ENCODE assay signal across 20 cellular contexts in genomic region chr13:110436276-110436675, GRCh38.
DNase-seq lines count a peak whose midpoint lies in the region; ATAC-seq and TF ChIP-seq lines count a peak whose summit lies in the region.
"Had no signal": no experiment of that assay in that cellular context is flagged by ENCODE, and none has a peak within 500 bp of the region (broad histone marks: within the 10 kb centered on the region; RNA-seq: fewer than 3 reads in every experiment).

No MANE protein-coding gene starts in this region.

- H3K4me3 ChIP-seq in SJSA1 (no peak overlapping the region), smooth muscle cell (no peak overlapping the region), OCI-LY7 (ENCODE audit: low read depth, low read length, poor library complexity, severe bottlenecking) (no peak overlapping the region)
- H3K4me3 ChIP-seq: GM12878, GM23338 had no signal

- H3K4me2 ChIP-seq in smooth muscle cell (no peak overlapping the region), OCI-LY7 (ENCODE audit: low read length) (no peak overlapping the region)
- H3K4me2 ChIP-seq: GM23338 had no signal

- H3F3A ChIP-seq in smooth muscle cell (ENCODE audit: low read depth), result peaks cover 86% of the 10 kb centered on the region

- no peak for ATAC-seq in HG02870 (IDR thresholded peaks at IDR 0.05; ENCODE audit: unreplicated experiment)
- ATAC-seq: GM12878, GM23338, Right ventricle myocardium inferior had no signal

- H3K27ac ChIP-seq in SJSA1 (no peak overlapping the region), smooth muscle cell (ENCODE audit: low read depth) (peak overlapping the region; percentile 7), OCI-LY7 (ENCODE audit: low read depth, low read length, poor library complexity, severe bottlenecking) (no peak overlapping the region)

- H3K79me2 ChIP-seq in smooth muscle cell (ENCODE audit: low read depth), result peaks cover 21% of the 10 kb centered on the region
- H3K79me2 ChIP-seq in OCI-LY7 (ENCODE audit: insufficient read depth, low read depth, low read length), result no peaks in the 10 kb centered on the region

- POLR2A ChIA-PET in OCI-LY7 (lab: Charles Lee), result no interaction called here

- DNase-seq in SJSA1 (ENCODE audit: low read depth in 1 of 2, low spot score in 2 of 2) (peak; percentile 56 to 67), chondrocyte (ENCODE audit: low spot score) (no peak), iris pigment epithelial cell (ENCODE audit: low read depth) (peak; percentile 69), smooth muscle cell (lab: John Stamatoyannopoulos, UW; ENCODE audit: unreplicated experiment) (no peak), DMS53 treated with DMSO at 0.1 percent for 48 hours (lab: John Stamatoyannopoulos, UW; ENCODE audit: unreplicated experiment) (no peak), OCI-LY7 (ENCODE audit: low spot score) (no peak)
- DNase-seq in activated T-helper 2 cell treated with anti-CD3 and anti-CD28 coated beads, Interferon-gamma antibody, Interleukin-2, Interleukin-4, amounts not matched to agents 10 μg/mL and 5 μg/mL and 100 μg/mL, durations not matched to agents 14 hours and 24 hours and 36 hours (ENCODE audit: low spot score), result no peak
- DNase-seq: CD4-positive, CD25-positive, alpha-beta regulatory T cell; COR-L47; HCEC 1CT; KBM-7; NCI-H1105 treated with DMSO at 0.1 percent for 48 hours; NCI-H1694; NCI-H2081 treated with DMSO at 0.1 percent for 48 hours; NCI-H446 treated with DMSO at 0.1 percent for 48 hours had no signal

- H2AFZ ChIP-seq in smooth muscle cell (ENCODE audit: low read depth) (no peak overlapping the region), OCI-LY7 (ENCODE audit: low read length) (no peak overlapping the region)
- H2AFZ ChIP-seq: GM23338 had no signal

- WGBS in smooth muscle cell (ENCODE audit: low lambda C conversion rate), result 95% methylated on average over 9 of the region's 9 CpGs

- H3K9me2 ChIP-seq in OCI-LY7 (ENCODE audit: insufficient read depth, low read length), result no peaks in the 10 kb centered on the region

- H3K36me3 Mint-ChIP-seq in chondrocyte (ENCODE audit: low read depth), result peaks cover 73% of the 10 kb centered on the region
- H3K36me3 Mint-ChIP-seq in activated T-helper 2 cell treated with anti-CD3 and anti-CD28 coated beads, Interferon-gamma antibody, Interleukin-2, Interleukin-4, amounts not matched to agents 10 μg/mL and 5 μg/mL and 100 μg/mL, durations not matched to agents 14 hours and 24 hours and 36 hours (ENCODE audit: low read depth), result no peaks in the 10 kb centered on the region
- H3K36me3 Mint-ChIP-seq: CD4-positive, CD25-positive, alpha-beta regulatory T cell had no signal

- H4K20me1 ChIP-seq in smooth muscle cell (ENCODE audit: low read depth) (peaks cover 6% of the 10 kb centered on the region), OCI-LY7 (ENCODE audit: insufficient read depth, low read length) (no peaks in the 10 kb centered on the region)

- TF ChIP-seq CTCF in chondrocyte (IDR thresholded peaks at IDR 0.05), result no peak
- TF ChIP-seq CTCF in smooth muscle cell (IDR thresholded peaks at IDR 0.05; ENCODE audit: borderline replicate concordance, insufficient read depth, poor library complexity, severe bottlenecking), result no peak
- TF ChIP-seq CTCF in OCI-LY7 (conservative IDR thresholded peaks at IDR 0.05; ENCODE audit: low read length), result no peak

- H3K27me3 ChIP-seq in SJSA1 (replicated peaks) (no peaks in the 10 kb centered on the region), smooth muscle cell (ENCODE audit: low read depth) (no peaks in the 10 kb centered on the region)

- H3K36me3 ChIP-seq in SJSA1 (peaks cover 69% of the 10 kb centered on the region), smooth muscle cell (ENCODE audit: low read depth) (peaks cover 64% of the 10 kb centered on the region), OCI-LY7 (ENCODE audit: insufficient read depth, low read length) (no peaks in the 10 kb centered on the region)

- no TSS peak for BruUV-seq in OCI-LY7 (replicated peaks; lab: Mats Ljungman, UMichigan)

- H3K9ac ChIP-seq in smooth muscle cell (ENCODE audit: low read depth), result no peak overlapping the region

- H3K9me3 Mint-ChIP-seq in chondrocyte (ENCODE audit: low read depth), result no peaks in the 10 kb centered on the region
- no peaks in the 10 kb centered on the region for H3K9me3 Mint-ChIP-seq in activated T-helper 2 cell treated with anti-CD3 and anti-CD28 coated beads, Interferon-gamma antibody, Interleukin-2, Interleukin-4, amounts not matched to agents 10 μg/mL and 5 μg/mL and 100 μg/mL, durations not matched to agents 14 hours and 24 hours and 36 hours
- H3K9me3 Mint-ChIP-seq: CD4-positive, CD25-positive, alpha-beta regulatory T cell; GM23338 had no signal

- no peaks in the 10 kb centered on the region for H3K27me3 Mint-ChIP-seq in chondrocyte (ENCODE audit: low read depth)
- peaks cover 32% of the 10 kb centered on the region for H3K27me3 Mint-ChIP-seq in activated T-helper 2 cell treated with anti-CD3 and anti-CD28 coated beads, Interferon-gamma antibody, Interleukin-2, Interleukin-4, amounts not matched to agents 10 μg/mL and 5 μg/mL and 100 μg/mL, durations not matched to agents 14 hours and 24 hours and 36 hours (ENCODE audit: low read depth)
- H3K27me3 Mint-ChIP-seq: CD4-positive, CD25-positive, alpha-beta regulatory T cell had no signal

- CTCF ChIA-PET in OCI-LY7 (lab: Charles Lee; ENCODE audit: unreplicated experiment), result no interaction called here

- H3K27ac Mint-ChIP-seq in chondrocyte (ENCODE audit: unreplicated experiment), result peak overlapping the region; percentile 87
- H3K27ac Mint-ChIP-seq in activated T-helper 2 cell treated with anti-CD3 and anti-CD28 coated beads, Interferon-gamma antibody, Interleukin-2, Interleukin-4, amounts not matched to agents 10 μg/mL and 5 μg/mL and 100 μg/mL, durations not matched to agents 14 hours and 24 hours and 36 hours, result no peak overlapping the region
- H3K27ac Mint-ChIP-seq: B cell; CD4-positive, CD25-positive, alpha-beta regulatory T cell; GM23338 had no signal

- H3K4me1 ChIP-seq in SJSA1 (replicated peaks) (peaks cover 9% of the 10 kb centered on the region; the same call in 1 of the 2 replicates), smooth muscle cell (ENCODE audit: low read depth) (no peaks in the 10 kb centered on the region), OCI-LY7 (ENCODE audit: insufficient read depth, low read length, poor library complexity, severe bottlenecking) (no peaks in the 10 kb centered on the region)

- peaks cover 78% of the 10 kb centered on the region for H3K4me1 Mint-ChIP-seq in chondrocyte (ENCODE audit: low read depth)
- no peaks in the 10 kb centered on the region for H3K4me1 Mint-ChIP-seq in activated T-helper 2 cell treated with anti-CD3 and anti-CD28 coated beads, Interferon-gamma antibody, Interleukin-2, Interleukin-4, amounts not matched to agents 10 μg/mL and 5 μg/mL and 100 μg/mL, durations not matched to agents 14 hours and 24 hours and 36 hours (ENCODE audit: low read depth)
- H3K4me1 Mint-ChIP-seq: B cell; CD4-positive, CD25-positive, alpha-beta regulatory T cell had no signal

- H3K9me3 ChIP-seq in SJSA1 (replicated peaks) (no peaks in the 10 kb centered on the region), smooth muscle cell (replicated peaks; ENCODE audit: low read depth) (no peaks in the 10 kb centered on the region), OCI-LY7 (ENCODE audit: low read length) (no peaks in the 10 kb centered on the region)

- H3K4me3 Mint-ChIP-seq in chondrocyte (ENCODE audit: unreplicated experiment), result no peak overlapping the region
- H3K4me3 Mint-ChIP-seq in activated T-helper 2 cell treated with anti-CD3 and anti-CD28 coated beads, Interferon-gamma antibody, Interleukin-2, Interleukin-4, amounts not matched to agents 10 μg/mL and 5 μg/mL and 100 μg/mL, durations not matched to agents 14 hours and 24 hours and 36 hours (ENCODE audit: low read depth), result no peak overlapping the region
- H3K4me3 Mint-ChIP-seq: B cell; CD4-positive, CD25-positive, alpha-beta regulatory T cell; GM23338 had no signal

- intact Hi-C loops in activated T-helper 2 cell treated with anti-CD3 and anti-CD28 coated beads, Interferon-gamma antibody, Interleukin-2, Interleukin-4, amounts not matched to agents 10 μg/mL and 5 μg/mL and 100 μg/mL, durations not matched to agents 14 hours and 24 hours and 36 hours (cut with micrococcal nuclease), result no loop called here
- intact Hi-C loops in OCI-LY7 (cut with micrococcal nuclease; ENCODE audit: unreplicated experiment), result no loop called here

Comparison
In these comparisons a context has a peak if more than half of its experiments do, and no peak if none do; other contexts are left out.
1. DNase-seq: peak in SJSA1 (2 of 2) and iris pigment epithelial cell (single experiment); none in chondrocyte (single experiment), smooth muscle cell (single experiment), activated T-helper 2 cell treated with anti-CD3 and anti-CD28 coated beads, Interferon-gamma antibody, Interleukin-2, Interleukin-4, amounts not matched to agents 10 μg/mL and 5 μg/mL and 100 μg/mL, durations not matched to agents 14 hours and 24 hours and 36 hours (single experiment), DMS53 treated with DMSO at 0.1 percent for 48 hours (single experiment) and OCI-LY7 (single experiment).